ENCODE assay signal across 8 cellular contexts in the genomic region with DNA sequence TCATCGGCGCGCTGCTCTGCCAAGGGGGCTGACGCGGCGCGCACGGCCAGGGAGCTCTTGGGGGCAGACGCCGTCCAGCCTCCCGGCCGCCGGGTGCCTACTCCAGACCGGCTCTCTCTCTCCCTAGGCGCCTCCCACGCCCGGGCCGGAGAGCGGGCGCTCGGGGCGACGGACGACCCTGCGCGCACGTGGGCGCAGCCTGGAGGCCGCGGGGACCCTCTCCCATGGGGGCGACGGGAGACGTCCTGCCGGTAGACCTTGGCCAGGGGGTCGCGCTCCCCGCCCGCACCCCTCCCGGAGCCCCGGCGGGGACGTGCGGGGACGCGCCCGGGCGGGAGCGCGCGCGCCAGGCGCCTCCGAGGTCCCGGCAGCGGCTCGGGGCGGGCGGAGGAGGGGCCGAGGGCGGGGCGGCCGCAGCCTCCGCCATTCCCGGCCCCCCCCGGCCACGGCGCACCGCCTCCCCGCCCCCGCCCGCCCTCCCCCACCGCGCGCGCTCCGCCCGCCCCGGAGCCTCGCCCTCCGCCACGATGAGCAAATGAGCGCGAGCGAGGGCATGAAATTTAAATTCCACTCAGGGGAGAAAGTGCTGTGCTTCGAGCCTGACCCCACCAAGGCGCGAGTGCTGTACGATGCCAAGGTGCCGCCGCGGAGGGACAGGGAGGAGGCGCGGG. TPM values are rescaled to one million over a fixed set of nuclear protein-coding genes. Genes with fewer than 3 reads are reported as not detected.
A peak's percentile ranks its signal among the peaks of the same experiment; 100 is the strongest.
DNase-seq lines count a peak whose midpoint lies in the region; ATAC-seq and TF ChIP-seq lines count a peak whose summit lies in the region.

A gene with protein sequence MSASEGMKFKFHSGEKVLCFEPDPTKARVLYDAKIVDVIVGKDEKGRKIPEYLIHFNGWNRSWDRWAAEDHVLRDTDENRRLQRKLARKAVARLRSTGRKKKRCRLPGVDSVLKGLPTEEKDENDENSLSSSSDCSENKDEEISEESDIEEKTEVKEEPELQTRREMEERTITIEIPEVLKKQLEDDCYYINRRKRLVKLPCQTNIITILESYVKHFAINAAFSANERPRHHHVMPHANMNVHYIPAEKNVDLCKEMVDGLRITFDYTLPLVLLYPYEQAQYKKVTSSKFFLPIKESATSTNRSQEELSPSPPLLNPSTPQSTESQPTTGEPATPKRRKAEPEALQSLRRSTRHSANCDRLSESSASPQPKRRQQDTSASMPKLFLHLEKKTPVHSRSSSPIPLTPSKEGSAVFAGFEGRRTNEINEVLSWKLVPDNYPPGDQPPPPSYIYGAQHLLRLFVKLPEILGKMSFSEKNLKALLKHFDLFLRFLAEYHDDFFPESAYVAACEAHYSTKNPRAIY (plus strand): TSS at position 509 of the 671 bp plus-strand sequence. CDS start 27 bp downstream, at position 536.

- H3K9ac ChIP-seq in stomach smooth muscle (ENCODE audit: low read length in 2 of 2): peak within 1 kb of the TSS; percentile 73 to 74

- TF ChIP-seq CTCF in GM12875 (IDR thresholded peaks at IDR 0.05; ENCODE audit: borderline replicate concordance, insufficient read depth, low read depth, low read length): no peak

- peak within 1 kb of the TSS; percentile 73 for H3K4me3 ChIP-seq in GM12875 (ENCODE audit: low read depth, low read length)
- H3K4me3 ChIP-seq in stomach smooth muscle (ENCODE audit: low read length in 2 of 2): peak within 1 kb of the TSS; percentile 58 to 87

- DNase-seq in 8988T: peak; percentile 54
- peak; percentile 1 for DNase-seq in NCI-H446 treated with DMSO at 0.1 percent for 48 hours (lab: John Stamatoyannopoulos, UW)
- DNase-seq in activated T-cell treated with anti-CD3 and anti-CD28 coated beads, Interleukin-2, amount 50 U/mL, for 48 hours: peak; percentile 53 to 62
- peak; percentile 20 for DNase-seq in mucosa of gallbladder (ENCODE audit: low spot score)

- ATAC-seq in HG02840 (IDR thresholded peaks at IDR 0.05; ENCODE audit: low FRiP score, unreplicated experiment) (peak; percentile 19), esophagus mucosa (peak; percentile 79)

- peaks cover 4% of the 10 kb centered on the region for H3K4me1 ChIP-seq in stomach smooth muscle (ENCODE audit: control insufficient read depth, insufficient read depth, low read length)

- peaks cover 0 to 6% of the 10 kb centered on the region in 2 donors for H3K27me3 ChIP-seq in stomach smooth muscle (ENCODE audit: control insufficient read depth in 1 of 2, insufficient read depth in 2 of 2, low read length in 2 of 2)

- peak within 1 kb of the TSS; percentile 77 for H3K27ac ChIP-seq in stomach smooth muscle (ENCODE audit: low read length)

- no peaks in the 10 kb centered on the region for H3K9me3 ChIP-seq in stomach smooth muscle (ENCODE audit: control insufficient read depth in 2 of 2, low read length in 2 of 2)

- peaks cover 2 to 4% of the 10 kb centered on the region in 2 donors for H3K36me3 ChIP-seq in stomach smooth muscle (ENCODE audit: control insufficient read depth in 2 of 2, insufficient read depth in 2 of 2, low read length in 2 of 2)

RNA-seq across cellular contexts. Expression of the gene that starts here (rescaled TPM):
- total RNA-seq in esophagus mucosa (16.0 TPM), mucosa of gallbladder (24.3 TPM)

Comparison
In these comparisons a context has a peak if more than half of its experiments do, and no peak if none do; other contexts are left out.
1. Peak in every context shown above with its lines: DNase-seq, ATAC-seq, H3K4me3 ChIP-seq and H3K27ac ChIP-seq.
2. DNase-seq: peak in every context shown above with its lines; median percentile 58 in activated T-cell treated with anti-CD3 and anti-CD28 coated beads, Interleukin-2, amount 50 U/mL, for 48 hours; 54 in 8988T; 20 in mucosa of gallbladder; 1 in NCI-H446 treated with DMSO at 0.1 percent for 48 hours.